10 cellular contexts compared by ENCODE assay signal in genomic region chr20:46312075-46312944, GRCh38. TPM values are rescaled to one million over a fixed set of nuclear protein-coding genes. Genes with fewer than 3 reads are reported as not detected.
DNase-seq lines count a peak whose midpoint lies in the region; ATAC-seq and TF ChIP-seq lines count a peak whose summit lies in the region.
"Had no signal": no experiment of that assay in that cellular context is flagged by ENCODE, and none has a peak within 500 bp of the region (broad histone marks: within the 10 kb centered on the region; RNA-seq: fewer than 3 reads in every experiment).

No MANE protein-coding gene starts in this region.

- peaks cover 5 to 6% of the 10 kb centered on the region in 2 donors for H3K4me1 Mint-ChIP-seq in effector memory CD8-positive, alpha-beta T cell (ENCODE audit: low read depth in 2 of 2)

- H3K9me3 Mint-ChIP-seq in effector memory CD8-positive, alpha-beta T cell = no peaks in the 10 kb centered on the region

- H3K4me1 ChIP-seq in trophoblast cell (ENCODE audit: control insufficient read depth in 1 of 2, insufficient read depth in 2 of 2, low read length in 2 of 2) = peaks cover 4 to 5% of the 10 kb centered on the region in 2 experiments

- peak overlapping the region; percentile 44 for H3K4me2 ChIP-seq in trophoblast cell (ENCODE audit: low read length)

- H3K4ac ChIP-seq in trophoblast cell (ENCODE audit: low read depth, low read length) = no peak overlapping the region

- H3K9me3 ChIP-seq in trophoblast cell (ENCODE audit: insufficient read depth, low read depth, low read length) = peaks cover 9% of the 10 kb centered on the region
- H3K9me3 ChIP-seq: transverse colon had no signal

- no CpG with 5 or more reads among the region's 47 CpGs for WGBS in trophoblast cell (ENCODE audit: extremely low coverage, insufficient coverage, insufficient read length)

- H4K8ac ChIP-seq in trophoblast cell (ENCODE audit: low read depth, low read length) = no peak overlapping the region

- no peak overlapping the region for H3K4me3 ChIP-seq in trophoblast cell (ENCODE audit: low read depth, low read length)
- H3K4me3 ChIP-seq: transverse colon had no signal

- no peak overlapping the region for H3K27ac ChIP-seq in trophoblast cell (ENCODE audit: low read depth, low read length)
- H3K27ac ChIP-seq: transverse colon had no signal

- H3K4me3 Mint-ChIP-seq in effector memory CD8-positive, alpha-beta T cell = peak overlapping the region; percentile 34 to 45

- TF ChIP-seq CTCF in LNCAP (IDR thresholded peaks at IDR 0.05) = 0 out of 2 replicates have a peak, but pooled peaks have one; percentile 13

- no peaks in the 10 kb centered on the region for H3K36me3 Mint-ChIP-seq in effector memory CD8-positive, alpha-beta T cell (ENCODE audit: insufficient read depth)

- no peak overlapping the region for H3K18ac ChIP-seq in trophoblast cell (ENCODE audit: low read length)

- H3K27me3 Mint-ChIP-seq in effector memory CD8-positive, alpha-beta T cell = peaks cover 81 to 86% of the 10 kb centered on the region in 2 donors

- H2BK12ac ChIP-seq in trophoblast cell (ENCODE audit: low read length) = no peak overlapping the region

- no peak overlapping the region for H2AK5ac ChIP-seq in trophoblast cell (ENCODE audit: low read length)

- H2AFZ ChIP-seq in trophoblast cell (ENCODE audit: insufficient read depth, low read length, poor library complexity) = no peak overlapping the region

- H3K14ac ChIP-seq in trophoblast cell (ENCODE audit: low read length) = no peak overlapping the region

- no peak overlapping the region for H4K91ac ChIP-seq in trophoblast cell (ENCODE audit: low read depth, low read length)

- H3K36me3 ChIP-seq in trophoblast cell (ENCODE audit: control insufficient read depth in 1 of 2, insufficient read depth in 2 of 2, low read length in 2 of 2) = no peaks in the 10 kb centered on the region
- H3K36me3 ChIP-seq: transverse colon had no signal

- no peak overlapping the region for H2BK5ac ChIP-seq in trophoblast cell (ENCODE audit: low read depth, low read length, poor library complexity)

- no peak overlapping the region for H4K12ac ChIP-seq in trophoblast cell (ENCODE audit: low read depth, low read length)

- H3K23ac ChIP-seq in trophoblast cell (ENCODE audit: low read length) = no peak overlapping the region

- no peak for ATAC-seq in effector memory CD8-positive, alpha-beta T cell (replicated peaks)

- H3K79me2 ChIP-seq in trophoblast cell (ENCODE audit: control insufficient read depth, insufficient read depth, low read length, poor library complexity) = no peaks in the 10 kb centered on the region

- DNase-seq in NCI-H524 (lab: John Stamatoyannopoulos, UW) = peak; percentile 64 to 72
- DNase-seq in NCI-H524 treated with DMSO at 0.1 percent for 48 hours (lab: John Stamatoyannopoulos, UW) = no peak
- no peak for DNase-seq in effector memory CD8-positive, alpha-beta T cell
- DNase-seq in trophoblast cell = no peak
- no peak for DNase-seq in NCI-H2029 treated with DMSO at 0.1 percent for 48 hours (lab: John Stamatoyannopoulos, UW)
- no peak for DNase-seq in RPMI8226
- DNase-seq in SKM-1 (lab: John Stamatoyannopoulos, UW; ENCODE audit: unreplicated experiment) = no peak
- DNase-seq: activated CD4-positive, alpha-beta T cell treated with anti-CD3 and anti-CD28 coated beads for 1 hour; transverse colon had no signal

- H2BK120ac ChIP-seq in trophoblast cell (ENCODE audit: insufficient read depth, low read length, poor library complexity) = no peak overlapping the region

- no peak overlapping the region for H3K27ac Mint-ChIP-seq in effector memory CD8-positive, alpha-beta T cell

- H3K9ac ChIP-seq in trophoblast cell (ENCODE audit: low read length) = no peak overlapping the region

- H3K79me1 ChIP-seq in trophoblast cell (ENCODE audit: low read length) = no peaks in the 10 kb centered on the region

- peaks cover 62% of the 10 kb centered on the region for H3K27me3 ChIP-seq in trophoblast cell (ENCODE audit: insufficient read depth, low read length)

RNA-seq across cellular contexts. Expression of gene CDH22, which starts 4.0 kb away (rescaled TPM):
- 0.01 TPM in 1 of 2 replicates, not detected in the other for polyA plus RNA-seq in trophoblast cell (2013)

Comparison
In these comparisons a context has a peak if more than half of its experiments do, and no peak if none do; other contexts are left out.
1. DNase-seq: peak in NCI-H524 (2 of 2); none in NCI-H524 treated with DMSO at 0.1 percent for 48 hours (single experiment), effector memory CD8-positive, alpha-beta T cell (0 of 3), trophoblast cell (0 of 2), NCI-H2029 treated with DMSO at 0.1 percent for 48 hours (single experiment), RPMI8226 (single experiment) and SKM-1 (single experiment).